8 cellular contexts compared by ENCODE assay signal in the genomic region with DNA sequence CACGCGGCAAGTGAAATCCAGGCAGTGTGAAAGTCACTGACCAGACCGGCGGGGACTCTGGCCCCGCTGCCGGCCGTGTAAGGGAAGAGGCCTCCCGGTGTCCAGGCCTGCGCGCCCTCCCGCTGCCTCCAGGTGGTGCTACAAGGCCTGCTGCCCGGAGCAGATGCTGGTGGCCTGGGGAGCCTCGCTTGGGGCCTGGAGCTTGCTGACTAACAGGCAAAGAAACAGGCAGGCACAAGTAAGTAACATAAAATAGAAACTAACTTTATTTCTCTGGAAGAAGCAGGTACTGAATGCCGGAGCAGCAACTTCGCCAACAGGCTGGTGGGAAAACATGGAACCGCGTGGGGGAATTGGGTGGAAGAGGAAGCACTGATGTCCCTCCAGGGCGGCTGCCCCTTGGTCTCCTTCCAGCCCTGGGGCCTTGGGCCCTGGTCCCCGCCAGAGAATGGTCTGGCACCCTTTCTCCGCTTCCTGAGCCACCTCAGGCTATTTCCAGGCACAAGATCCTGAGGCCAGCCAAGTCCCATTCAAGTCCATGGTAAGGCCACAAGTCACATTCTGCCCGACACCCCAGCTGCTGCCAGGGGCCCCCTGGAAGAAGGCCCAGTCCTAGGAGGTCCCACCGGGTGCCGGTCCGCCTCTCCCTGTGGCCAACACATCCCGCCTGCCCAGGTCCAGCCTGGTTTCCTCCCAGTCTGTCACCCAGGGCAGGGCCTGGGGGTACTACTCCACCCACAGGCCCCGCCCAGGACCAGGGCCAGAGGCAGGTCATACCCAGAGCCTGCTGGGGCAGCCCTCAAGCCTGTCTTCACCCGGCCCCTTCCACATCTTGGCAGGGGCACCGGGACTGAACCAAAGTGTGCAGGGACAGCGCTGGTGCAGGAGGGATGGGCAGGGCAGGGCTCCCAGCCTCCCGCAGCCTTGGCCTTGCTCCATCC. TPM values are rescaled to one million over a fixed set of nuclear protein-coding genes. Genes with fewer than 3 reads are reported as not detected.
DNase-seq lines count a peak whose midpoint lies in the region; ATAC-seq and TF ChIP-seq lines count a peak whose summit lies in the region.

No MANE protein-coding gene starts in this region.

- H3K9me3 ChIP-seq in IMR-90 (ENCODE audit: control insufficient read depth, insufficient read depth, low read length): no peaks in the 10 kb centered on the region
- H3K9me3 ChIP-seq in T-helper 17 cell (ENCODE audit: control insufficient read depth, low read length, poor library complexity, severe bottlenecking): no peaks in the 10 kb centered on the region
- no peaks in the 10 kb centered on the region for H3K9me3 ChIP-seq in adrenal gland (replicated peaks in 1 of 3)
- H3K9me3 ChIP-seq in heart right ventricle: no peaks in the 10 kb centered on the region

- ATAC-seq in IMR-90 (ENCODE audit: low read depth) (peak; percentile 99), T-helper 17 cell (peak; percentile 79), heart right ventricle (peak; percentile 93 to 99 (median 97)), HG02938 (IDR thresholded peaks at IDR 0.05; ENCODE audit: unreplicated experiment) (no peak)

- no peak overlapping the region for H4K91ac ChIP-seq in IMR-90 (ENCODE audit: insufficient read depth, low read depth, low read length)

- H3K27ac ChIP-seq in IMR-90 (ENCODE audit: insufficient read depth, low read length) (no peak overlapping the region), adrenal gland (peak overlapping the region in 3 of 5 donors; percentile 31 to 72 (median 70)), heart right ventricle (peak overlapping the region in 9 of 10 donors; percentile 21 to 80 (median 60))

- no peak overlapping the region for H3K56ac ChIP-seq in IMR-90 (ENCODE audit: extremely low read depth, insufficient read depth, low read length)

- DNase-seq in GM03348 (ENCODE audit: low spot score): peak; percentile 82
- peak; percentile 89 for DNase-seq in IMR-90
- peak; percentile 41 to 52 (median 42) for DNase-seq in T-helper 17 cell
- DNase-seq in adrenal gland: peak; percentile 89 to 97 (median 95)
- DNase-seq in heart right ventricle: peak; percentile 88 to 91
- peak; percentile 85 for DNase-seq in retina
- DNase-seq in ureter (ENCODE audit: low spot score): peak; percentile 92

- no peak overlapping the region for H3K27ac Mint-ChIP-seq in T-helper 17 cell

- no peak overlapping the region for H2BK15ac ChIP-seq in IMR-90 (ENCODE audit: low read depth, low read length)

- no peak overlapping the region for H4K8ac ChIP-seq in IMR-90 (ENCODE audit: low read depth in 2 of 2, low read length in 2 of 2)

- H3K27me3 ChIP-seq in IMR-90 (ENCODE audit: control insufficient read depth, insufficient read depth, low read length) (no peaks in the 10 kb centered on the region), adrenal gland (no peaks in the 10 kb centered on the region), heart right ventricle (no peaks in the 10 kb centered on the region)

- TF ChIP-seq CTCF in IMR-90 (conservative IDR thresholded peaks at IDR 0.05; ENCODE audit: low read depth, low read length): peak; percentile 97
- TF ChIP-seq CTCF in adrenal gland (IDR thresholded peaks at IDR 0.05): peak; percentile 85 to 96 (median 94)
- TF ChIP-seq CTCF in heart right ventricle (IDR thresholded peaks at IDR 0.05): peak; percentile 91 to 99 (median 97)

- TF ChIP-seq POLR2A in IMR-90 (IDR thresholded peaks at IDR 0.05; ENCODE audit: low read depth, low read length): no peak
- no peak for TF ChIP-seq POLR2A in adrenal gland (IDR thresholded peaks at IDR 0.05)

- intact Hi-C loops in IMR-90 (cut with micrococcal nuclease): loop anchor here (1.0 kb wide), 2 partner anchors 31 to 52 kb away; no protein-coding TSS in a partner anchor
- intact Hi-C loops in adrenal gland (cut with DNase I): loop anchor here (2.0 kb wide), 3 partner anchors 29 to 51 kb away; no protein-coding TSS in a partner anchor
- intact Hi-C loops in heart right ventricle (cut with DNase I): loop anchor here in 9 of 10 donors (1.0 to 5.0 kb wide), 7 partner anchors 29 to 52 kb away; no protein-coding TSS in a partner anchor

- peaks cover 2% of the 10 kb centered on the region for H3K36me3 Mint-ChIP-seq in T-helper 17 cell (ENCODE audit: low read depth)

- in situ Hi-C loops in IMR-90 (cut with MboI; ENCODE audit: low sequenced_read_pairs): loop anchor here (5.0 kb wide), 1 partner anchor 34 kb away; no protein-coding TSS in a partner anchor

- H2BK5ac ChIP-seq in IMR-90 (ENCODE audit: low read depth, low read length, poor library complexity, severe bottlenecking): no peak overlapping the region

- no peak overlapping the region for H2BK20ac ChIP-seq in IMR-90 (ENCODE audit: low read depth, low read length)

- no peak overlapping the region for H3K4me3 Mint-ChIP-seq in T-helper 17 cell

- H3K9ac ChIP-seq in IMR-90 (ENCODE audit: low read depth, low read length): no peak overlapping the region

- CTCF ChIA-PET in IMR-90 (lab: Yijun Ruan, JAX): interaction anchor here (0.6 to 2.8 kb wide), 7 partner anchors 10 to 56 kb away, joined by 3 to 27 read pairs (median 3); a partner anchor contains a TSS

- H3K4me1 Mint-ChIP-seq in T-helper 17 cell: peaks cover 3% of the 10 kb centered on the region

- H3K23ac ChIP-seq in IMR-90 (ENCODE audit: low read depth, low read length): no peak overlapping the region

- TSS peak; percentile 84 for BruUV-seq in IMR-90 (replicated peaks; lab: Mats Ljungman, UMichigan)

- H3K27me3 Mint-ChIP-seq in T-helper 17 cell: no peaks in the 10 kb centered on the region

- H3K4me1 ChIP-seq in IMR-90 (ENCODE audit: control insufficient read depth, insufficient read depth, low read length): 0 out of 2 replicates have a peak, but pooled peaks cover 2% of the 10 kb centered on the region
- H3K4me1 ChIP-seq in adrenal gland (replicated peaks in 1 of 2): peaks cover 0 to 18% of the 10 kb centered on the region in 2 donors
- peaks cover 0 to 31% (median 15%) of the 10 kb centered on the region in 9 donors for H3K4me1 ChIP-seq in heart right ventricle

- H3K4me2 ChIP-seq in IMR-90 (ENCODE audit: low read depth, low read length): no peak overlapping the region

- H2AK5ac ChIP-seq in IMR-90 (ENCODE audit: low read depth, low read length): no peak overlapping the region

- H3K9me1 ChIP-seq in IMR-90 (ENCODE audit: insufficient read depth, low read length): no peaks in the 10 kb centered on the region

- no peak overlapping the region for H3K14ac ChIP-seq in IMR-90 (replicated peaks; ENCODE audit: low read depth, low read length)

- no peak overlapping the region for H3K4me3 ChIP-seq in IMR-90 (ENCODE audit: insufficient read depth, low read depth, low read length)
- no peak overlapping the region for H3K4me3 ChIP-seq in adrenal gland
- no peak overlapping the region for H3K4me3 ChIP-seq in heart right ventricle

- H4K20me1 ChIP-seq in IMR-90 (ENCODE audit: insufficient read depth, low read length): no peaks in the 10 kb centered on the region

- H3K18ac ChIP-seq in IMR-90 (ENCODE audit: low read depth, low read length): no peak overlapping the region

- H4K5ac ChIP-seq in IMR-90 (ENCODE audit: low read depth, low read length): no peak overlapping the region

- H2AFZ ChIP-seq in IMR-90 (replicated peaks; ENCODE audit: low read length, poor library complexity): peak overlapping the region; percentile 16

- H2AK9ac ChIP-seq in IMR-90 (replicated peaks; ENCODE audit: low read depth, low read length, poor library complexity): peak overlapping the region; percentile 29

- 86% methylated on average over 5 of the region's 30 CpGs; no CpG with 5 or more reads in 1 of the 2 experiments for WGBS in IMR-90 (ENCODE audit: extremely low coverage in 2 of 2, insufficient read length in 1 of 2), 2 experiments
- WGBS in adrenal gland, 4 donors: 21 to 39% (median 32%) methylated on average over 10 to 30 of the region's 30 CpGs
- 27 to 31% methylated on average over 30 of the region's 30 CpGs for WGBS in heart right ventricle, 2 donors

- POLR2A ChIA-PET in IMR-90 (lab: Charles Lee; ENCODE audit: unreplicated experiment): no interaction called here

- H3K79me1 ChIP-seq in IMR-90 (ENCODE audit: low read depth in 1 of 2, low read length in 2 of 2): no peaks in the 10 kb centered on the region

- TF ChIP-seq RAD21 in IMR-90 (IDR thresholded peaks at IDR 0.05; ENCODE audit: low read length): peak; percentile 91

- H3K36me3 ChIP-seq in IMR-90 (ENCODE audit: control insufficient read depth, insufficient read depth, low read length): peaks cover 14% of the 10 kb centered on the region
- H3K36me3 ChIP-seq in adrenal gland (replicated peaks in 1 of 2): peaks cover 0 to 22% of the 10 kb centered on the region in 2 donors
- H3K36me3 ChIP-seq in heart right ventricle: peaks cover 0 to 38% (median 0%) of the 10 kb centered on the region in 9 donors

- no peak overlapping the region for H2BK120ac ChIP-seq in IMR-90 (ENCODE audit: low read depth, low read length)

- no peak overlapping the region for H3K4ac ChIP-seq in IMR-90 (ENCODE audit: low read depth, low read length)

- dilution Hi-C loops in IMR-90 (cut with HindIII; ENCODE audit: low sequenced_read_pairs, unreplicated experiment): no loop called here

TF ChIP-seq in IMR-90, 13 proteins besides CTCF, POLR2A, EP300 and RAD21 (continues in another document):
- TF ChIP-seq FOS (IDR thresholded peaks at IDR 0.05; ENCODE audit: low read depth, low read length) (no peak), MAFK (IDR thresholded peaks at IDR 0.05; ENCODE audit: low read depth, low read length) (no peak), BHLHE40 (IDR thresholded peaks at IDR 0.05; ENCODE audit: low read depth, low read length) (no peak), MAZ (IDR thresholded peaks at IDR 0.05; ENCODE audit: borderline replicate concordance, low read depth, low read length) (peak; percentile 83)

RNA-seq across cellular contexts. Expression of a gene that starts 45.0 kb away (rescaled TPM):
- total RNA-seq in IMR-90 (2012; rRNA removed) (2.2 TPM in 2 replicates), T-helper 17 cell (100 to 1,000 TPM; 123 to 125 TPM), adrenal gland (10 to 100 TPM in 6 of 8 donors, 1 to 10 TPM in 2; 5.8 to 48.5 (median 24.7) TPM), heart right ventricle (10 to 100 TPM; 17.6 to 47.3 (median 32.2) TPM), ureter (97.6 TPM)
- polyA plus RNA-seq in IMR-90 (2012; rRNA removed) (13.4 and 13.8 TPM in 2 replicates), adrenal gland (100 to 1,000 TPM in 1 of 3 donors, 10 to 100 TPM in 1, 1 to 10 TPM in 1; 6.1 to 161 (median 65.4) TPM), heart right ventricle (10 to 100 TPM; 31.3 to 48.3 TPM)
- 10.2 and 10.5 TPM in 2 replicates for polyA plus RNA-seq in IMR-90 (2012; cell fraction: cytosol; rRNA removed)
- polyA plus RNA-seq in IMR-90 (2012; cell fraction: nucleus; rRNA removed; ENCODE audit: low replicate concordance): 86.5 and 180 TPM in 2 replicates

RNA-seq across cellular contexts. Expression of a gene that starts 51.7 kb away (rescaled TPM):
- total RNA-seq in IMR-90 (2012; rRNA removed) (not detected in 2 replicates), T-helper 17 cell (not detected), adrenal gland (under 1 TPM in 3 of 8 donors, not detected in 5; 0.04 to 0.14 (median 0.04) TPM), heart right ventricle (not detected), ureter (0.08 TPM)
- polyA plus RNA-seq in IMR-90 (2012; rRNA removed) (not detected in 2 replicates), adrenal gland (under 1 TPM in 2 of 3 donors, not detected in 1; 0.03 to 0.16 TPM), heart right ventricle (under 1 TPM in 1 of 2 donors, not detected in 1; 0.01 TPM)
- polyA plus RNA-seq in IMR-90 (2012; cell fraction: cytosol; rRNA removed): not detected in 2 replicates
- polyA plus RNA-seq in IMR-90 (2012; cell fraction: nucleus; rRNA removed; ENCODE audit: low replicate concordance): not detected in 2 replicates

Comparison
In these comparisons a context has a peak if more than half of its experiments do, and no peak if none do; other contexts are left out.
1. DNase-seq: peak in every context shown above with its lines; median percentile 95 in adrenal gland; 92 in ureter; 90 in heart right ventricle; 89 in IMR-90; 85 in retina; 82 in GM03348; 42 in T-helper 17 cell.